31 cellular contexts compared by ENCODE assay signal in genomic region chr13:30510811-30511371, GRCh38. TPM values are rescaled to one million over a fixed set of nuclear protein-coding genes. Genes with fewer than 3 reads are reported as not detected.
DNase-seq lines count a peak whose midpoint lies in the region; ATAC-seq and TF ChIP-seq lines count a peak whose summit lies in the region.
"Had no signal": no experiment of that assay in that cellular context is flagged by ENCODE, and none has a peak within 500 bp of the region (broad histone marks: within the 10 kb centered on the region; RNA-seq: fewer than 3 reads in every experiment).

No MANE protein-coding gene starts in this region.

- TF ChIP-seq POLR2A in IMR-90 (IDR thresholded peaks at IDR 0.05; ENCODE audit: low read depth, low read length): no peak
- no peak for TF ChIP-seq POLR2A in uterus (IDR thresholded peaks at IDR 0.05)

- H3K36me3 ChIP-seq in IMR-90 (ENCODE audit: control insufficient read depth, insufficient read depth, low read length) (no peaks in the 10 kb centered on the region), PC-3 (ENCODE audit: low read depth, low read length) (no peaks in the 10 kb centered on the region), uterus (no peaks in the 10 kb centered on the region)
- H3K36me3 ChIP-seq: SJCRH30 had no signal

- H3K9me2 ChIP-seq in PC-3 (replicated peaks; ENCODE audit: low read length): no peaks in the 10 kb centered on the region

- no peaks in the 10 kb centered on the region; the same call in 1 of the 2 replicates for H3K9me1 ChIP-seq in IMR-90 (ENCODE audit: insufficient read depth, low read length)

- H3K9me3 ChIP-seq in IMR-90 (ENCODE audit: control insufficient read depth, insufficient read depth, low read length) (no peaks in the 10 kb centered on the region), PC-3 (ENCODE audit: low read length) (no peaks in the 10 kb centered on the region), uterus (no peaks in the 10 kb centered on the region)
- H3K9me3 ChIP-seq: A549, Caco-2, SJCRH30 had no signal

- POLR2A ChIA-PET in IMR-90 (lab: Charles Lee; ENCODE audit: unreplicated experiment) (no interaction called here), PC-3 (lab: Charles Lee; ENCODE audit: unreplicated experiment) (no interaction called here)

- no peak overlapping the region for H2BK20ac ChIP-seq in IMR-90 (ENCODE audit: low read depth, low read length)

- H3K36me3 Mint-ChIP-seq in nephron progenitor cell (ENCODE audit: low read depth): no peaks in the 10 kb centered on the region
- H3K36me3 Mint-ChIP-seq: CD4-positive, alpha-beta memory T cell had no signal

- no peak overlapping the region for H3K56ac ChIP-seq in IMR-90 (ENCODE audit: extremely low read depth, insufficient read depth, low read length)

- no peaks in the 10 kb centered on the region for H3K9me3 Mint-ChIP-seq in nephron progenitor cell
- H3K9me3 Mint-ChIP-seq: CD4-positive, alpha-beta memory T cell; IgD-negative memory B cell had no signal

- no peak overlapping the region for H3K18ac ChIP-seq in IMR-90 (ENCODE audit: low read depth, low read length)

- intact Hi-C loops in IMR-90 (cut with micrococcal nuclease) (no loop called here), PC-3 (cut with micrococcal nuclease) (no loop called here), uterus (cut with DNase I; ENCODE audit: low total_unique reads) (no loop called here)

- peak; percentile 37 for DNase-seq in IMR-90
- no peak for DNase-seq in PC-3
- DNase-seq in fibroblast of mammary gland (ENCODE audit: low read depth): peak; percentile 24
- DNase-seq in uterus: peak in 1 of 2 donors; percentile 21
- no peak for DNase-seq in nephron progenitor cell
- DNase-seq: AML-193; C1 segment of cervical spinal cord; Caco-2; CD4-positive, alpha-beta memory T cell; DMS79; EL; GDM1; H7; NCI-H1092; NCI-H1417 treated with DMSO at 0.1 percent for 48 hours; NCI-H1694 treated with DMSO at 0.1 percent for 48 hours; NCI-H2171 treated with DMSO at 0.1 percent for 48 hours; NCI-H345; NCI-H510A treated with DMSO at 0.1 percent for 48 hours; NCI-H748 treated with DMSO at 0.1 percent for 48 hours; NK-92 treated with Interleukin-12 subunit alpha and Interleukin-12 subunit beta, amount 100 ng/mL, for 24 hours; PC-9; SJCRH30 had no signal

- no peak overlapping the region for H3K4ac ChIP-seq in IMR-90 (ENCODE audit: low read depth, low read length)

- H4K20me1 ChIP-seq in IMR-90 (ENCODE audit: insufficient read depth, low read length) (no peaks in the 10 kb centered on the region), PC-3 (ENCODE audit: low read length) (no peaks in the 10 kb centered on the region)

- H3K27me3 ChIP-seq in IMR-90 (ENCODE audit: control insufficient read depth, insufficient read depth, low read length) (no peaks in the 10 kb centered on the region; the same call in none of the 2 replicates), PC-3 (ENCODE audit: low read length) (no peaks in the 10 kb centered on the region), uterus (no peaks in the 10 kb centered on the region)
- H3K27me3 ChIP-seq: SJCRH30 had no signal

- no peak overlapping the region for H3K4me3 Mint-ChIP-seq in nephron progenitor cell
- H3K4me3 Mint-ChIP-seq: CD4-positive, alpha-beta memory T cell; IgD-negative memory B cell had no signal

- dilution Hi-C loops in IMR-90 (cut with HindIII; ENCODE audit: low sequenced_read_pairs, unreplicated experiment): no loop called here

- ATAC-seq in IMR-90 (ENCODE audit: low read depth) (no peak), PC-3 (peak; percentile 81), GM18907 (IDR thresholded peaks at IDR 0.05; ENCODE audit: unreplicated experiment) (no peak), GM21529 (IDR thresholded peaks at IDR 0.05; ENCODE audit: unreplicated experiment) (no peak)
- ATAC-seq: A549, GM12878, Right ventricle myocardium inferior, SK-N-SH treated with all-trans-retinoic acid at 6 μM for 48 hours had no signal

- H2BK15ac ChIP-seq in IMR-90 (ENCODE audit: low read depth, low read length): no peak overlapping the region

- H3K23ac ChIP-seq in IMR-90 (ENCODE audit: low read depth, low read length): no peak overlapping the region

- no peak overlapping the region for H2AK5ac ChIP-seq in IMR-90 (ENCODE audit: low read depth, low read length)

- H3K79me2 ChIP-seq in PC-3 (ENCODE audit: low read length): no peaks in the 10 kb centered on the region

- no peak for TF ChIP-seq RAD21 in IMR-90 (IDR thresholded peaks at IDR 0.05; ENCODE audit: low read length)

- no peak overlapping the region for H2AFZ ChIP-seq in IMR-90 (replicated peaks; ENCODE audit: low read length, poor library complexity)
- no peak overlapping the region for H2AFZ ChIP-seq in PC-3 (ENCODE audit: low read length)
- H2AFZ ChIP-seq: PC-9 had no signal

- peaks cover 9% of the 10 kb centered on the region for H3K4me1 Mint-ChIP-seq in nephron progenitor cell

- H3K9ac ChIP-seq in IMR-90 (ENCODE audit: low read depth, low read length) (no peak overlapping the region), PC-3 (ENCODE audit: low read length) (no peak overlapping the region)
- H3K9ac ChIP-seq: KMS-11 had no signal

- H3K27ac Mint-ChIP-seq in nephron progenitor cell: no peak overlapping the region
- H3K27ac Mint-ChIP-seq: CD4-positive, alpha-beta memory T cell; IgD-negative memory B cell had no signal

- no CpG with 5 or more reads among the region's 4 CpGs for WGBS in IMR-90 (ENCODE audit: extremely low coverage in 2 of 2, insufficient read length in 1 of 2), 2 experiments

- H4K5ac ChIP-seq in IMR-90 (ENCODE audit: low read depth, low read length): no peak overlapping the region

- peaks cover 7% of the 10 kb centered on the region for H3K27me3 Mint-ChIP-seq in nephron progenitor cell (ENCODE audit: low read depth, poor library complexity)
- H3K27me3 Mint-ChIP-seq: CD4-positive, alpha-beta memory T cell; IgD-negative memory B cell had no signal

- BruUV-seq in IMR-90 (replicated peaks; lab: Mats Ljungman, UMichigan): no TSS peak
- no TSS peak for BruUV-seq in PC-3 (replicated peaks; lab: Mats Ljungman, UMichigan)

- H3F3A ChIP-seq in PC-3 (ENCODE audit: low read length, unreplicated experiment): no peaks in the 10 kb centered on the region

- no peak overlapping the region for H2BK5ac ChIP-seq in IMR-90 (ENCODE audit: low read depth, low read length, poor library complexity, severe bottlenecking)

- H4K91ac ChIP-seq in IMR-90 (ENCODE audit: insufficient read depth, low read depth, low read length): no peak overlapping the region

- H3K4me1 ChIP-seq in IMR-90 (ENCODE audit: control insufficient read depth, insufficient read depth, low read length) (no peaks in the 10 kb centered on the region), PC-3 (ENCODE audit: insufficient read depth, low read length) (peaks cover 4% of the 10 kb centered on the region; the same call in 1 of the 2 replicates), uterus (peaks cover 0 to 3% of the 10 kb centered on the region in 2 donors)
- H3K4me1 ChIP-seq: A549, Caco-2, SJCRH30 had no signal

- no peak overlapping the region for H2AK9ac ChIP-seq in IMR-90 (replicated peaks; ENCODE audit: low read depth, low read length, poor library complexity)

- H4K8ac ChIP-seq in IMR-90 (ENCODE audit: low read depth in 2 of 2, low read length in 2 of 2): no peak overlapping the region

- TF ChIP-seq CTCF in IMR-90 (conservative IDR thresholded peaks at IDR 0.05; ENCODE audit: low read depth, low read length) (no peak), PC-3 (conservative IDR thresholded peaks at IDR 0.05; ENCODE audit: low read depth, low read length) (no peak), fibroblast of mammary gland (conservative IDR thresholded peaks at IDR 0.05; ENCODE audit: control insufficient read depth, insufficient read depth, low read depth, low read length) (no peak), uterus (IDR thresholded peaks at IDR 0.05) (no peak), nephron progenitor cell (IDR thresholded peaks at IDR 0.05) (no peak)

- H3K14ac ChIP-seq in IMR-90 (replicated peaks; ENCODE audit: low read depth, low read length): no peak overlapping the region

- H3K4me3 ChIP-seq in IMR-90 (ENCODE audit: insufficient read depth, low read depth, low read length) (no peak overlapping the region), PC-3 (ENCODE audit: low read length) (no peak overlapping the region), fibroblast of mammary gland (ENCODE audit: control insufficient read depth, low read depth, low read length) (no peak overlapping the region), uterus (no peak overlapping the region)
- H3K4me3 ChIP-seq: A549, GM12878, PC-9, SJCRH30 had no signal

- no peak overlapping the region for H3K27ac ChIP-seq in IMR-90 (ENCODE audit: insufficient read depth, low read length)
- H3K27ac ChIP-seq in PC-3 (ENCODE audit: low read length): no peak overlapping the region
- peak overlapping the region; percentile 67 to 71 for H3K27ac ChIP-seq in uterus
- H3K27ac ChIP-seq: A549, KMS-11, PC-9, SJCRH30 had no signal

- CTCF ChIA-PET in IMR-90 (lab: Yijun Ruan, JAX): no interaction called here
- CTCF ChIA-PET in PC-3 (lab: Charles Lee): no interaction called here

- no peaks in the 10 kb centered on the region for H3K79me1 ChIP-seq in IMR-90 (ENCODE audit: low read depth in 1 of 2, low read length in 2 of 2)

- H2BK120ac ChIP-seq in IMR-90 (ENCODE audit: low read depth, low read length): no peak overlapping the region

- in situ Hi-C loops in IMR-90 (cut with MboI; ENCODE audit: low sequenced_read_pairs): no loop called here

- H3K4me2 ChIP-seq in IMR-90 (ENCODE audit: low read depth, low read length) (no peak overlapping the region), PC-3 (ENCODE audit: low read length) (no peak overlapping the region)
- H3K4me2 ChIP-seq: A549, KMS-11, PC-9 had no signal

TF ChIP-seq in IMR-90, 13 proteins besides CTCF, POLR2A, EP300 and RAD21 (continues in another document):
- TF ChIP-seq USF2 (IDR thresholded peaks at IDR 0.05; ENCODE audit: low read depth, low read length): no peak
- no peak for TF ChIP-seq MXI1 (IDR thresholded peaks at IDR 0.05; ENCODE audit: borderline replicate concordance, low read depth, low read length)
- TF ChIP-seq CEBPB (IDR thresholded peaks at IDR 0.05; ENCODE audit: low read depth, low read length): no peak
- no peak for TF ChIP-seq RFX5 (IDR thresholded peaks at IDR 0.05; ENCODE audit: low read depth, low read length)
- no peak for TF ChIP-seq CHD1 (IDR thresholded peaks at IDR 0.05; ENCODE audit: low read depth, low read length)
- TF ChIP-seq SMC3 (IDR thresholded peaks at IDR 0.05; ENCODE audit: low read depth, low read length): no peak

RNA-seq across cellular contexts. Expression of gene HMGB1, which starts 45.2 kb away (rescaled TPM):
- total RNA-seq in IMR-90 (2012; rRNA removed) (276 and 480 TPM in 2 replicates), PC-3 (2014; rRNA removed) (497 and 567 TPM in 2 replicates), uterus (100 to 1,000 TPM; 223 to 629 (median 402) TPM)
- 150 and 185 TPM in 2 replicates for polyA plus RNA-seq in IMR-90 (2012; rRNA removed)
- polyA plus RNA-seq in IMR-90 (2012; cell fraction: cytosol; rRNA removed): 30.1 and 60.4 TPM in 2 replicates
- 14.1 and 131 TPM in 2 replicates for polyA plus RNA-seq in IMR-90 (2012; cell fraction: nucleus; rRNA removed; ENCODE audit: low replicate concordance)

Comparison
In these comparisons a context has a peak if more than half of its experiments do, and no peak if none do; other contexts are left out.
1. DNase-seq: peak in IMR-90 (single experiment) and fibroblast of mammary gland (single experiment); none in PC-3 (single experiment) and nephron progenitor cell (single experiment).
2. H3K27ac ChIP-seq: peak in uterus (2 of 2); none in IMR-90 (single experiment) and PC-3 (single experiment).